In genomic region chr2:73647690-73648089, GRCh38 we compare ENCODE assay signal across 16 cellular contexts. TPM values are rescaled to one million over a fixed set of nuclear protein-coding genes. Genes with fewer than 3 reads are reported as not detected.
"Had no signal": no experiment of that assay in that cellular context is flagged by ENCODE, and none has a peak within 500 bp of the region (broad histone marks: within the 10 kb centered on the region; RNA-seq: fewer than 3 reads in every experiment).

No MANE protein-coding gene starts in this region.

RNA-seq across cellular contexts. Expression of gene NAT8, which starts 5.5 kb away (rescaled TPM):
- total RNA-seq: natural killer cell treated with Interleukin-12 subunit alpha and Interleukin-12 subunit beta and Interleukin-15 and Interleukin-18, amount 100 ng/mL, for 72 hours; neural crest cell; omental fat pad; osteocyte; pancreas; posterior vena cava; prostate gland; pulmonary artery endothelial cell; right atrium auricular region; sciatic nerve; smooth muscle cell; suprapubic skin; testis; upper lobe of right lung; urinary bladder had no signal
- polyA plus RNA-seq: smooth muscle cell, thymus, urinary bladder had no signal
